Comparison of ENCODE assay signal across 8 cellular contexts in genomic region chr17:31394544-31394943, GRCh38.
DNase-seq lines count a peak whose midpoint lies in the region; ATAC-seq lines count a peak whose summit lies in the region.

No MANE protein-coding gene starts in this region.

- no peak for ATAC-seq in GM21717 (IDR thresholded peaks at IDR 0.05; ENCODE audit: unreplicated experiment)

- DNase-seq in activated T-cell treated with anti-CD3 and anti-CD28 coated beads, Interleukin-2, amount 50 U/mL, for 1 hour, result peak; percentile 44
- DNase-seq in activated T-cell treated with anti-CD3 and anti-CD28 coated beads for 4 hours (no peak), fibroblast of gingiva (ENCODE audit: low read depth) (peak; percentile 50), non-pigmented ciliary epithelial cell (ENCODE audit: low read depth) (peak; percentile 19), DMS79 (lab: John Stamatoyannopoulos, UW) (no peak), NCI-H510A (lab: John Stamatoyannopoulos, UW) (no peak)
- DNase-seq in activated CD4-positive, alpha-beta T cell treated with anti-CD3 and anti-CD28 coated beads for 48 hours, result peak; percentile 70

Comparison
In these comparisons a context has a peak if more than half of its experiments do, and no peak if none do; other contexts are left out.
1. DNase-seq: peak in activated T-cell treated with anti-CD3 and anti-CD28 coated beads, Interleukin-2, amount 50 U/mL, for 1 hour (single experiment), activated CD4-positive, alpha-beta T cell treated with anti-CD3 and anti-CD28 coated beads for 48 hours (single experiment), fibroblast of gingiva (single experiment) and non-pigmented ciliary epithelial cell (single experiment); none in activated T-cell treated with anti-CD3 and anti-CD28 coated beads for 4 hours (single experiment), DMS79 (single experiment) and NCI-H510A (single experiment).